21 cellular contexts compared by ENCODE assay signal in the genomic region with DNA sequence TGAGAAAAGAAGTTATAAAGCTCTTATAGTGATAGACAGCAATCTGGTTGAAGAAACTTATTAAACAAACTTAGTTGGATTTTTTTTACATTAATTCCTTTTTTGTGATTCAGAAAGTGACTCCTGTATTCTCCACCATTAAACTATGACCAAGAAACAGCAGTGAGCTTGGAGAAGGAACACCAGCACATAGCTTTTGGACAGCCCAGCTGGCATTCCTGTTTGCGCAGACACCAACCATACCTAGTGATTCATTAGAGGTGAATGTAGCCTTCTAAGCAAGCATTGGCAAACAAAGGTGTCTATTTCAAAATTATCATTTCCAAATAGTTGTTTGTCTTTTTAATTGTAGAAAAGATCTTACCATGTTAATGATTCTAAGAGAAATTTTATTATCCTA.
DNase-seq lines count a peak whose midpoint lies in the region; ATAC-seq, FAIRE-seq and TF ChIP-seq lines count a peak whose summit lies in the region.
"Had no signal": no experiment of that assay in that cellular context is flagged by ENCODE, and none has a peak within 500 bp of the region (broad histone marks: within the 10 kb centered on the region; RNA-seq: fewer than 3 reads in every experiment).

No MANE protein-coding gene starts in this region.

- H3K9ac ChIP-seq in SK-N-SH: no peak overlapping the region

- TF ChIP-seq EP300 in SK-N-SH (IDR thresholded peaks at IDR 0.05; ENCODE audit: borderline replicate concordance in 1 of 2, low read depth in 1 of 2, low read length in 1 of 2): no peak

- POLR2A ChIA-PET in SK-N-SH (lab: Yijun Ruan, JAX): no interaction called here

- H3K4me3 ChIP-seq in SK-N-SH (ENCODE audit: low read depth in 2 of 2, low read length in 1 of 2) (no peak overlapping the region), fibroblast of pulmonary artery (replicated peaks; ENCODE audit: low read depth, low read length) (no peak overlapping the region)
- H3K4me3 ChIP-seq: adrenal gland, GM23338, left lung, right atrium auricular region had no signal

- H3K27ac ChIP-seq in SK-N-SH (ENCODE audit: low read depth in 2 of 2, low read length in 1 of 2): no peak overlapping the region
- H3K27ac ChIP-seq: adrenal gland, left lung, right atrium auricular region had no signal

- no peak overlapping the region for H3K4me3 Mint-ChIP-seq in stimulated activated naive CD8-positive, alpha-beta T cell treated with anti-CD3 and anti-CD28 coated beads, Interleukin-15, amount 100 ng/mL, for 72 hours
- H3K4me3 Mint-ChIP-seq: GM23338, type B pancreatic cell had no signal

- no peak for TF ChIP-seq POLR2A in H54 (IDR thresholded peaks at IDR 0.05; ENCODE audit: low read depth, low read length)

- 58% methylated on average over 1 of the region's 1 CpG for WGBS in SK-N-SH (ENCODE audit: low lambda C conversion rate)

- TF ChIP-seq RAD21 in SK-N-SH (IDR thresholded peaks at IDR 0.05; ENCODE audit: low read length): no peak

- peak; percentile 23 for DNase-seq in A172 (ENCODE audit: low spot score)
- DNase-seq in H54 (ENCODE audit: insufficient read length, low spot score): peak; percentile 16
- no peak for DNase-seq in SK-N-SH
- peak; percentile 8 for DNase-seq in fibroblast of pulmonary artery (ENCODE audit: low read depth)
- no peak for DNase-seq in ACHN
- DNase-seq in GM20000 (ENCODE audit: low spot score): no peak
- no peak for DNase-seq in DMS 273 treated with DMSO at 0.1 percent for 48 hours (lab: John Stamatoyannopoulos, UW)
- no peak for DNase-seq in stimulated activated naive CD8-positive, alpha-beta T cell treated with anti-CD3 and anti-CD28 coated beads, Interleukin-15, amount 100 ng/mL, for 72 hours
- DNase-seq: activated CD4-positive, alpha-beta T cell treated with anti-CD3 and anti-CD28 coated beads for 1 hour; adrenal gland; cerebellar nuclear complex; DND-41; left lung; NCI-H1048; NCI-H748 treated with DMSO at 0.1 percent for 48 hours; stimulated activated naive CD8-positive, alpha-beta T cell treated with anti-CD3 and anti-CD28 coated beads, Interleukin-15, Interleukin-2, amounts not matched to agents 100 U/mL and 50 U/mL, for 24 hours; T1000 had no signal

- no peaks in the 10 kb centered on the region for H3K9me3 Mint-ChIP-seq in stimulated activated naive CD8-positive, alpha-beta T cell treated with anti-CD3 and anti-CD28 coated beads, Interleukin-15, amount 100 ng/mL, for 72 hours
- H3K9me3 Mint-ChIP-seq: activated T-helper 2 cell treated with anti-CD3 and anti-CD28 coated beads, Interferon-gamma antibody, Interleukin-2, Interleukin-4, amounts not matched to agents 10 μg/mL and 5 μg/mL and 100 μg/mL, durations not matched to agents 14 hours and 24 hours and 36 hours; GM23338; type B pancreatic cell had no signal

- TF ChIP-seq CTCF in SK-N-SH (IDR thresholded peaks at IDR 0.05) (no peak), fibroblast of pulmonary artery (IDR thresholded peaks at IDR 0.05; ENCODE audit: low read length, missing control alignments) (no peak), GM20000 (IDR thresholded peaks at IDR 0.05; ENCODE audit: extremely low read depth, missing control alignments) (no peak)

- peaks cover 0 to 6% of the 10 kb centered on the region in 2 experiments; a peak in 2 of 4 replicates for H3K4me1 ChIP-seq in SK-N-SH (ENCODE audit: control insufficient read depth in 1 of 2, insufficient read depth in 2 of 2, low read depth in 1 of 2, low read length in 1 of 2)
- H3K4me1 ChIP-seq: adrenal gland, left lung, right atrium auricular region had no signal

- H3K79me2 ChIP-seq in SK-N-SH (ENCODE audit: insufficient read depth): no peaks in the 10 kb centered on the region

- H2AFZ ChIP-seq in SK-N-SH (ENCODE audit: low read depth): no peak overlapping the region
- H2AFZ ChIP-seq: GM23338 had no signal

- no peaks in the 10 kb centered on the region for H4K20me1 ChIP-seq in SK-N-SH (ENCODE audit: insufficient read depth)

- no peaks in the 10 kb centered on the region for H3K9me2 ChIP-seq in SK-N-SH

- no peaks in the 10 kb centered on the region for H3K9me3 ChIP-seq in SK-N-SH
- H3K9me3 ChIP-seq: adrenal gland, left lung, right atrium auricular region had no signal

- H3F3A ChIP-seq in SK-N-SH (replicated peaks; ENCODE audit: insufficient read depth): no peaks in the 10 kb centered on the region

- H3K27me3 ChIP-seq in SK-N-SH (ENCODE audit: insufficient read depth): no peaks in the 10 kb centered on the region
- H3K27me3 ChIP-seq: adrenal gland, left lung, right atrium auricular region had no signal

- no peaks in the 10 kb centered on the region for H3K36me3 ChIP-seq in SK-N-SH (replicated peaks in 1 of 2; ENCODE audit: control insufficient read depth in 1 of 2, insufficient read depth in 2 of 2, low read length in 1 of 2)
- H3K36me3 ChIP-seq: adrenal gland, left lung, right atrium auricular region had no signal

- CTCF ChIA-PET in SK-N-SH (lab: Yijun Ruan, JAX): interaction anchor here (0.9 to 1.9 kb wide), 3 partner anchors 9 to 19 kb away, joined by 3 to 6 read pairs (median 5); no protein-coding TSS in a partner anchor

- no peaks in the 10 kb centered on the region for H3K27me3 Mint-ChIP-seq in stimulated activated naive CD8-positive, alpha-beta T cell treated with anti-CD3 and anti-CD28 coated beads, Interleukin-15, amount 100 ng/mL, for 72 hours
- H3K27me3 Mint-ChIP-seq: type B pancreatic cell had no signal

- H3K4me2 ChIP-seq in SK-N-SH: no peak overlapping the region
- H3K4me2 ChIP-seq: GM23338 had no signal

- no peaks in the 10 kb centered on the region for H3K4me1 Mint-ChIP-seq in stimulated activated naive CD8-positive, alpha-beta T cell treated with anti-CD3 and anti-CD28 coated beads, Interleukin-15, amount 100 ng/mL, for 72 hours

- peak; percentile 86 for FAIRE-seq in H54 (lab: Jason Lieb, UNC)

- H3K27ac Mint-ChIP-seq in stimulated activated naive CD8-positive, alpha-beta T cell treated with anti-CD3 and anti-CD28 coated beads, Interleukin-15, amount 100 ng/mL, for 72 hours: no peak overlapping the region
- H3K27ac Mint-ChIP-seq: activated T-helper 2 cell treated with anti-CD3 and anti-CD28 coated beads, Interferon-gamma antibody, Interleukin-2, Interleukin-4, amounts not matched to agents 10 μg/mL and 5 μg/mL and 100 μg/mL, durations not matched to agents 14 hours and 24 hours and 36 hours; GM23338; type B pancreatic cell had no signal

- in situ Hi-C loops in ACHN (cut with HindIII; ENCODE audit: low pct_ligation_motif_present, low pct_unique_long_range_greater_than_20kb, low sequenced_read_pairs): no loop called here

- ATAC-seq in stimulated activated naive CD8-positive, alpha-beta T cell treated with anti-CD3 and anti-CD28 coated beads, Interleukin-15, amount 100 ng/mL, for 72 hours: no peak
- ATAC-seq: GM23338; left lung; stimulated activated naive CD8-positive, alpha-beta T cell treated with anti-CD3 and anti-CD28 coated beads, Interleukin-15, Interleukin-2, amounts not matched to agents 100 U/mL and 50 U/mL, for 24 hours had no signal

TF ChIP-seq in SK-N-SH, 30 proteins besides CTCF, POLR2A, EP300 and RAD21 (continues in another document):
- TF ChIP-seq FOSL2 (IDR thresholded peaks at IDR 0.05; ENCODE audit: borderline replicate concordance, low read depth) (peak; percentile 28; the same call in 1 of the 2 replicates), CHD2 (IDR thresholded peaks at IDR 0.05; ENCODE audit: low read length, partially characterized antibody) (no peak), SMC3 (IDR thresholded peaks at IDR 0.05; ENCODE audit: low read depth, low read length) (no peak), RCOR1 (IDR thresholded peaks at IDR 0.05; ENCODE audit: low read length) (no peak), TCF12 (IDR thresholded peaks at IDR 0.05) (peak; percentile 40), MXI1 (IDR thresholded peaks at IDR 0.05; ENCODE audit: low read depth, low read length) (no peak), NFIC (IDR thresholded peaks at IDR 0.05; ENCODE audit: borderline replicate concordance) (no peak; the same call in 1 of the 2 replicates)
- TF ChIP-seq, protein P1, sequence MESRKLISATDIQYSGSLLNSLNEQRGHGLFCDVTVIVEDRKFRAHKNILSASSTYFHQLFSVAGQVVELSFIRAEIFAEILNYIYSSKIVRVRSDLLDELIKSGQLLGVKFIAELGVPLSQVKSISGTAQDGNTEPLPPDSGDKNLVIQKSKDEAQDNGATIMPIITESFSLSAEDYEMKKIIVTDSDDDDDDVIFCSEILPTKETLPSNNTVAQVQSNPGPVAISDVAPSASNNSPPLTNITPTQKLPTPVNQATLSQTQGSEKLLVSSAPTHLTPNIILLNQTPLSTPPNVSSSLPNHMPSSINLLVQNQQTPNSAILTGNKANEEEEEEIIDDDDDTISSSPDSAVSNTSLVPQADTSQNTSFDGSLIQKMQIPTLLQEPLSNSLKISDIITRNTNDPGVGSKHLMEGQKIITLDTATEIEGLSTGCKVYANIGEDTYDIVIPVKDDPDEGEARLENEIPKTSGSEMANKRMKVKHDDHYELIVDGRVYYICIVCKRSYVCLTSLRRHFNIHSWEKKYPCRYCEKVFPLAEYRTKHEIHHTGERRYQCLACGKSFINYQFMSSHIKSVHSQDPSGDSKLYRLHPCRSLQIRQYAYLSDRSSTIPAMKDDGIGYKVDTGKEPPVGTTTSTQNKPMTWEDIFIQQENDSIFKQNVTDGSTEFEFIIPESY (IDR thresholded peaks at IDR 0.05; ENCODE audit: borderline replicate concordance, low read depth): no peak
- TF ChIP-seq, protein P2, sequence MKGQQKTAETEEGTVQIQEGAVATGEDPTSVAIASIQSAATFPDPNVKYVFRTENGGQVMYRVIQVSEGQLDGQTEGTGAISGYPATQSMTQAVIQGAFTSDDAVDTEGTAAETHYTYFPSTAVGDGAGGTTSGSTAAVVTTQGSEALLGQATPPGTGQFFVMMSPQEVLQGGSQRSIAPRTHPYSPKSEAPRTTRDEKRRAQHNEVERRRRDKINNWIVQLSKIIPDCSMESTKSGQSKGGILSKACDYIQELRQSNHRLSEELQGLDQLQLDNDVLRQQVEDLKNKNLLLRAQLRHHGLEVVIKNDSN (IDR thresholded peaks at IDR 0.05; ENCODE audit: borderline replicate concordance, low read depth): no peak
- TF ChIP-seq, protein P3, sequence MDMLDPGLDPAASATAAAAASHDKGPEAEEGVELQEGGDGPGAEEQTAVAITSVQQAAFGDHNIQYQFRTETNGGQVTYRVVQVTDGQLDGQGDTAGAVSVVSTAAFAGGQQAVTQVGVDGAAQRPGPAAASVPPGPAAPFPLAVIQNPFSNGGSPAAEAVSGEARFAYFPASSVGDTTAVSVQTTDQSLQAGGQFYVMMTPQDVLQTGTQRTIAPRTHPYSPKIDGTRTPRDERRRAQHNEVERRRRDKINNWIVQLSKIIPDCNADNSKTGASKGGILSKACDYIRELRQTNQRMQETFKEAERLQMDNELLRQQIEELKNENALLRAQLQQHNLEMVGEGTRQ (IDR thresholded peaks at IDR 0.05; ENCODE audit: borderline replicate concordance, low read depth, low read length): no peak

Comparison
In these comparisons a context has a peak if more than half of its experiments do, and no peak if none do; other contexts are left out.
1. DNase-seq: peak in A172 (single experiment), H54 (single experiment) and fibroblast of pulmonary artery (single experiment); none in SK-N-SH (single experiment), ACHN (single experiment), GM20000 (single experiment), DMS 273 treated with DMSO at 0.1 percent for 48 hours (single experiment) and stimulated activated naive CD8-positive, alpha-beta T cell treated with anti-CD3 and anti-CD28 coated beads, Interleukin-15, amount 100 ng/mL, for 72 hours (0 of 2).